13 cellular contexts compared by ENCODE assay signal in the genomic region with DNA sequence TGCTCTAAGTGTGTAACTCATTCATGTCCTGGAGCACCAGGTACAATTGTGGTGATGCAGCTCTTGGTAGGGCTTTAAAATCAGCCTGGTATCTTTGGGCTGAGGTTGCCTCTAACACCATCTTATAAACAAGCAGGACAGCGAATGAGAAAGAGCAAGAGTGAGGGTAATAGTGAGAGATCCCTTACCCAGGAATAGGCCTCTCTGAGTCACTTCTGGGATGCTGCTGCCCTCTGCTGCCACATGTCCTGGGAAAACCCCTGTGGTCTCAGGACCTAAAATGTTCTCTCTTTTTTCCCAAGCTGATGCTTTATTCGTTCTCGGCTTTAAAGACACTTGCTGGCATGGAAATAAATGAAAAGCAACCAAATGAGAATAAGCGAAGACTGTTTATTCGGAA. TPM values are rescaled to one million over a fixed set of nuclear protein-coding genes. Genes with fewer than 3 reads are reported as not detected.
A peak's percentile ranks its signal among the peaks of the same experiment; 100 is the strongest.
DNase-seq lines count a peak whose midpoint lies in the region; ATAC-seq, FAIRE-seq and TF ChIP-seq lines count a peak whose summit lies in the region.
"Not testable (repeated sequence)": the region's sequence is repeated elsewhere in the genome, so short reads cannot be mapped to it uniquely, and the experiment has no call there.
"Had no signal": no experiment of that assay in that cellular context is flagged by ENCODE, and none has a peak within 500 bp of the region (broad histone marks: within the 10 kb centered on the region; RNA-seq: fewer than 3 reads in every experiment).

No MANE protein-coding gene starts in this region.

- not testable (repeated sequence) for FAIRE-seq in A549 (lab: Jason Lieb, UNC)

- H3K36me3 ChIP-seq in PC-3 (ENCODE audit: low read depth, low read length): not testable (repeated sequence)

- BruUV-seq in PC-3 (replicated peaks; lab: Mats Ljungman, UMichigan): not testable (repeated sequence)

- POLR2A ChIA-PET in A549 (lab: Yijun Ruan, JAX); PC-3 (lab: Charles Lee; ENCODE audit: unreplicated experiment): not testable (repeated sequence)

- H4K20me1 ChIP-seq in PC-3 (ENCODE audit: low read length): not testable (repeated sequence)

- not testable (repeated sequence) for H3K27ac ChIP-seq in A549; PC-3 (ENCODE audit: low read length); foreskin keratinocyte

- DNase-seq in A549 (ENCODE audit: low read depth in 1 of 2, low spot score in 1 of 2); PC-3; foreskin keratinocyte; left lobe of liver (ENCODE audit: low spot score); omental fat pad (ENCODE audit: low spot score): not testable (repeated sequence)

- H3F3A ChIP-seq in PC-3 (ENCODE audit: low read length, unreplicated experiment): not testable (repeated sequence)

- not testable (repeated sequence) for H3K4me2 ChIP-seq in A549; PC-3 (ENCODE audit: low read length)

- not testable (repeated sequence) for H2AFZ ChIP-seq in PC-3 (ENCODE audit: low read length)

- TF ChIP-seq POLR2A in A549 (IDR thresholded peaks at IDR 0.05; ENCODE audit: low read length): not testable (repeated sequence)

- not testable (repeated sequence) for H3K9me3 ChIP-seq in A549; PC-3 (ENCODE audit: low read length)

- not testable (repeated sequence) for H3K27me3 ChIP-seq in PC-3 (ENCODE audit: low read length); foreskin keratinocyte

- intact Hi-C loops in PC-3 (cut with micrococcal nuclease): not testable (repeated sequence)

- TF ChIP-seq CTCF in A549 (IDR thresholded peaks at IDR 0.05); PC-3 (conservative IDR thresholded peaks at IDR 0.05; ENCODE audit: low read depth, low read length); foreskin keratinocyte (conservative IDR thresholded peaks at IDR 0.05); omental fat pad (IDR thresholded peaks at IDR 0.05): not testable (repeated sequence)

- H3K79me2 ChIP-seq in PC-3 (ENCODE audit: low read length): not testable (repeated sequence)

- not testable (repeated sequence) for H3K9me2 ChIP-seq in PC-3 (replicated peaks; ENCODE audit: low read length)

- TF ChIP-seq RAD21 in A549 (conservative IDR thresholded peaks at IDR 0.05 in 1 of 2, IDR thresholded peaks at IDR 0.05 in 1 of 2): not testable (repeated sequence)

- ATAC-seq in A549: peak; percentile 66 to 69; a peak in 3 of 6 replicates
- peak; percentile 55 for ATAC-seq in PC-3
- ATAC-seq in SK-N-SH treated with all-trans-retinoic acid at 6 μM for 48 hours: peak; percentile 77
- ATAC-seq in foreskin keratinocyte: peak; percentile 75
- peak; percentile 60 for ATAC-seq in left lobe of liver
- peak; percentile 54 for ATAC-seq in omental fat pad (ENCODE audit: low FRiP score)

- not testable (repeated sequence) for TF ChIP-seq EP300 in A549 (IDR thresholded peaks at IDR 0.05)

- not testable (repeated sequence) for H3K4me1 ChIP-seq in A549; PC-3 (ENCODE audit: insufficient read depth, low read length); foreskin keratinocyte

- no CpG with 5 or more reads among the region's 5 CpGs for WGBS in A549 (ENCODE audit: missing lambda C conversion rate)

- H3K4me3 ChIP-seq in A549; PC-3 (ENCODE audit: low read length): not testable (repeated sequence)

- H3K9ac ChIP-seq in PC-3 (ENCODE audit: low read length): not testable (repeated sequence)

- CTCF ChIA-PET in A549 (lab: Yijun Ruan, JAX); PC-3 (lab: Charles Lee): not testable (repeated sequence)

RNA-seq across cellular contexts. Expression of gene TCP11X1, which starts 7.2 kb away (rescaled TPM):
- polyA plus RNA-seq in A549 (2011; rRNA removed): not detected in 2 replicates
- not detected in 2 replicates for polyA plus RNA-seq in A549 (2012; cell fraction: cytosol; rRNA removed)
- polyA plus RNA-seq in A549 (2012; cell fraction: nucleus; rRNA removed): not detected in 2 replicates
- polyA plus RNA-seq in A549 (2017; fragmentation: RNase III; extraction: RNeasy Plus Mini Kit Qiagen cat#74134 plus additional on column Dnase treatment): not detected in 3 replicates
- not detected in 2 replicates for polyA minus RNA-seq in A549 (2011; rRNA and poly(A)+ RNA removed)
- total RNA-seq in PC-3 (2014; rRNA removed): not detected in 2 replicates
- total RNA-seq in foreskin keratinocyte: not detected in 2 replicates
- polyA plus RNA-seq in foreskin keratinocyte: not detected in 2 replicates
- total RNA-seq in left lobe of liver: not detected
- not detected for total RNA-seq in omental fat pad
- total RNA-seq: CD4-positive, alpha-beta T cell; CD8-positive, alpha-beta memory T cell; GM12878; GM23248; H9; HFFc6 had no signal
- polyA plus RNA-seq: CD14-positive monocyte; CD8-positive, alpha-beta memory T cell; GM12878; GM23248 had no signal

RNA-seq across cellular contexts. Expression of gene NXF2, which starts 39.0 kb away (rescaled TPM):
- polyA plus RNA-seq in A549 (2011; rRNA removed): not detected in 2 replicates
- not detected in 2 replicates for polyA plus RNA-seq in A549 (2012; cell fraction: cytosol; rRNA removed)
- not detected in 2 replicates for polyA plus RNA-seq in A549 (2012; cell fraction: nucleus; rRNA removed)
- polyA plus RNA-seq in A549 (2017; fragmentation: RNase III; extraction: RNeasy Plus Mini Kit Qiagen cat#74134 plus additional on column Dnase treatment): not detected in 3 replicates
- polyA minus RNA-seq in A549 (2011; rRNA and poly(A)+ RNA removed): not detected in 2 replicates
- total RNA-seq in PC-3 (2014; rRNA removed): not detected in 2 replicates
- not detected in 2 replicates for total RNA-seq in foreskin keratinocyte
- not detected in 2 replicates for polyA plus RNA-seq in foreskin keratinocyte
- total RNA-seq in left lobe of liver: not detected
- not detected for total RNA-seq in omental fat pad
- total RNA-seq: CD4-positive, alpha-beta T cell; CD8-positive, alpha-beta memory T cell; GM12878; GM23248; H9; HFFc6 had no signal
- polyA plus RNA-seq: CD14-positive monocyte; CD8-positive, alpha-beta memory T cell; GM12878; GM23248 had no signal

RNA-seq across cellular contexts. Expression of gene BEX5, which starts 52.2 kb away (rescaled TPM):
- polyA plus RNA-seq in A549 (2011; rRNA removed) (not detected in 2 replicates), A549 (2017; fragmentation: RNase III; extraction: RNeasy Plus Mini Kit Qiagen cat#74134 plus additional on column Dnase treatment) (not detected in 3 replicates), foreskin keratinocyte (1.1 TPM in 2 replicates)
- not detected in 2 replicates for polyA plus RNA-seq in A549 (2012; cell fraction: cytosol; rRNA removed)
- not detected in 2 replicates for polyA plus RNA-seq in A549 (2012; cell fraction: nucleus; rRNA removed)
- polyA minus RNA-seq in A549 (2011; rRNA and poly(A)+ RNA removed): not detected in 2 replicates
- total RNA-seq in PC-3 (2014; rRNA removed) (0.18 TPM in 1 of 2 replicates, not detected in the other), foreskin keratinocyte (0.42 and 0.92 TPM in 2 replicates), left lobe of liver (not detected), omental fat pad (1 to 10 TPM in 2 of 4 donors, under 1 TPM in 1, not detected in 1; 0.84 to 5.8 (median 2.1) TPM)
- total RNA-seq: GM23248, HFFc6 had no signal
- polyA plus RNA-seq: CD14-positive monocyte, GM23248 had no signal
